2 cellular contexts compared by ENCODE assay signal in genomic region chr14:22866874-22867273, GRCh38.
A peak's percentile ranks its signal among the peaks of the same experiment; 100 is the strongest.
TF ChIP-seq lines count a peak whose summit lies in the region.

No MANE protein-coding gene starts in this region.

TF ChIP-seq in HEK293, 187 proteins besides CTCF, POLR2A, EP300 and RAD21:
- TF ChIP-seq ZNF121 (tag by site-specific recombination; IDR thresholded peaks at IDR 0.05) (peak; percentile 57; the same call in 1 of the 2 replicates), ZBTB8A (tag by site-specific recombination; IDR thresholded peaks at IDR 0.05) (no peak)

TF ChIP-seq in H1, 55 proteins besides CTCF, POLR2A, EP300 and RAD21:
- TF ChIP-seq RFX5 (IDR thresholded peaks at IDR 0.05; ENCODE audit: borderline replicate concordance, low read depth, low read length), result no peak
- TF ChIP-seq BACH1 (IDR thresholded peaks at IDR 0.05; ENCODE audit: low read length), result no peak
- no peak for TF ChIP-seq ZNF274 (IDR thresholded peaks at IDR 0.05; ENCODE audit: borderline replicate concordance, extremely low read depth, low read length)
- TF ChIP-seq TEAD4 (IDR thresholded peaks at IDR 0.05; ENCODE audit: low read depth, low read length), result no peak
- TF ChIP-seq SP1 (IDR thresholded peaks at IDR 0.05; ENCODE audit: low read depth, low read length), result no peak
- TF ChIP-seq CTBP2 (IDR thresholded peaks at IDR 0.05; ENCODE audit: borderline replicate concordance, insufficient read depth, insufficient read length, low read length), result no peak
- no peak for TF ChIP-seq SP4 (IDR thresholded peaks at IDR 0.05; ENCODE audit: low read length)
- TF ChIP-seq RNF2 (IDR thresholded peaks at IDR 0.05; ENCODE audit: borderline replicate concordance, low read depth, low read length, missing control alignments, poor library complexity, severe bottlenecking), result no peak
- no peak for TF ChIP-seq PHF8 (conservative IDR thresholded peaks at IDR 0.05; ENCODE audit: low read depth, low read length)
- no peak for TF ChIP-seq FOSL1 (IDR thresholded peaks at IDR 0.05; ENCODE audit: insufficient read depth, low read depth, low read length)
- TF ChIP-seq SUZ12 (IDR thresholded peaks at IDR 0.05; ENCODE audit: low read length), result no peak
- no peak for TF ChIP-seq CHD2 (IDR thresholded peaks at IDR 0.05; ENCODE audit: low read length)
- no peak for TF ChIP-seq SIX5 (IDR thresholded peaks at IDR 0.05; ENCODE audit: low read depth, low read length)
- no peak for TF ChIP-seq JUN (IDR thresholded peaks at IDR 0.05; ENCODE audit: low read depth, low read length)
- no peak for TF ChIP-seq SIRT6 (IDR thresholded peaks at IDR 0.05; ENCODE audit: low read length)
- TF ChIP-seq, protein P1, sequence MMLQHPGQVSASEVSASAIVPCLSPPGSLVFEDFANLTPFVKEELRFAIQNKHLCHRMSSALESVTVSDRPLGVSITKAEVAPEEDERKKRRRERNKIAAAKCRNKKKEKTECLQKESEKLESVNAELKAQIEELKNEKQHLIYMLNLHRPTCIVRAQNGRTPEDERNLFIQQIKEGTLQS (IDR thresholded peaks at IDR 0.05; ENCODE audit: insufficient read depth, low read depth, low read length), result no peak
- no peak for TF ChIP-seq KDM5A (IDR thresholded peaks at IDR 0.05; ENCODE audit: low read length)
- no peak for TF ChIP-seq TAF7 (optimal IDR thresholded peaks at IDR 0.05; ENCODE audit: borderline replicate concordance, low read depth, low read length)
TF ChIP-seq in H1: peak in this region for 0.
